In genomic region chr9:79489241-79490000, GRCh38 we compare ENCODE assay signal across 1 cellular context.
TF ChIP-seq lines count a peak whose summit lies in the region.

No MANE protein-coding gene starts in this region.

TF ChIP-seq in HepG2, 621 proteins besides CTCF, POLR2A, EP300 and RAD21 (continued from another document and continues in another):
- TF ChIP-seq RERE (CRISPR knock-in tag; IDR thresholded peaks at IDR 0.05; ENCODE audit: low read depth) = peak; percentile 97
- TF ChIP-seq SOX6 (IDR thresholded peaks at IDR 0.05) = no peak
- TF ChIP-seq SOX6 (CRISPR knock-in tag; IDR thresholded peaks at IDR 0.05) = peak; percentile 70; the same call in 1 of the 2 replicates
- TF ChIP-seq RXRB (CRISPR knock-in tag; IDR thresholded peaks at IDR 0.05; ENCODE audit: borderline replicate concordance) = peak; percentile 48; the same call in 1 of the 2 replicates
- TF ChIP-seq SSRP1 (CRISPR knock-in tag; IDR thresholded peaks at IDR 0.05) = no peak
- TF ChIP-seq NFIC (IDR thresholded peaks at IDR 0.05; ENCODE audit: low read length) = peak; percentile 79; the same call in 1 of the 2 replicates
- TF ChIP-seq ELF3 (CRISPR knock-in tag; IDR thresholded peaks at IDR 0.05) = 0 out of 2 replicates have a peak, but pooled peaks have one; percentile 29
- peak; percentile 86; the same call in 1 of the 2 replicates for TF ChIP-seq AHDC1 (CRISPR knock-in tag; IDR thresholded peaks at IDR 0.05; ENCODE audit: borderline replicate concordance)
- TF ChIP-seq FOXK1 (CRISPR knock-in tag; IDR thresholded peaks at IDR 0.05; ENCODE audit: borderline replicate concordance, low read depth) = peak; percentile 63; the same call in 1 of the 2 replicates
- peak; percentile 98 for TF ChIP-seq HHEX (CRISPR knock-in tag; IDR thresholded peaks at IDR 0.05)
- no peak for TF ChIP-seq ARNT (IDR thresholded peaks at IDR 0.05)
- peak; percentile 69 for TF ChIP-seq HDAC1 (CRISPR knock-in tag; IDR thresholded peaks at IDR 0.05)
- peak; percentile 76; the same call in 1 of the 2 replicates for TF ChIP-seq RARA (CRISPR knock-in tag; IDR thresholded peaks at IDR 0.05)
- TF ChIP-seq ZNF207 (IDR thresholded peaks at IDR 0.05; ENCODE audit: borderline replicate concordance) = no peak
- TF ChIP-seq REL (CRISPR knock-in tag; conservative IDR thresholded peaks at IDR 0.05) = no peak
- peak in 1 of 2 experiments; percentile 67; a peak in 1 of 4 replicates for TF ChIP-seq REST (IDR thresholded peaks at IDR 0.05; ENCODE audit: borderline replicate concordance in 1 of 2, low read depth in 1 of 2, low read length in 2 of 2)
- no peak for TF ChIP-seq GABPB1 (CRISPR knock-in tag; IDR thresholded peaks at IDR 0.05)
- TF ChIP-seq SPEN (CRISPR knock-in tag; IDR thresholded peaks at IDR 0.05; ENCODE audit: low read depth) = no peak
- peak; percentile 59 for TF ChIP-seq ARID3A (IDR thresholded peaks at IDR 0.05; ENCODE audit: low read depth, low read length)
- TF ChIP-seq PHF20 (CRISPR knock-in tag; IDR thresholded peaks at IDR 0.05) = no peak
- TF ChIP-seq NKX3-1 (CRISPR knock-in tag; IDR thresholded peaks at IDR 0.05) = peak; percentile 38; the same call in 1 of the 2 replicates
- 0 out of 2 replicates have a peak, but pooled peaks have one; percentile 48 for TF ChIP-seq GATAD2A (CRISPR knock-in tag; IDR thresholded peaks at IDR 0.05)
- TF ChIP-seq NR2F1 (CRISPR knock-in tag; IDR thresholded peaks at IDR 0.05) = peak in 1 of 2 experiments; percentile 53; a peak in 1 of 4 replicates
- no peak for TF ChIP-seq KLF15 (CRISPR knock-in tag; IDR thresholded peaks at IDR 0.05; ENCODE audit: borderline replicate concordance)
- TF ChIP-seq TCF7 (IDR thresholded peaks at IDR 0.05; ENCODE audit: low read depth) = peak; percentile 97
- peak; percentile 75 for TF ChIP-seq NR2F2 (IDR thresholded peaks at IDR 0.05; ENCODE audit: borderline replicate concordance, low read depth)
- TF ChIP-seq PRDM15 (CRISPR knock-in tag; IDR thresholded peaks at IDR 0.05) = no peak
- no peak for TF ChIP-seq GLMP (CRISPR knock-in tag; IDR thresholded peaks at IDR 0.05; ENCODE audit: borderline replicate concordance)
- TF ChIP-seq NCOA2 (CRISPR knock-in tag; IDR thresholded peaks at IDR 0.05) = peak; percentile 63
- peak; percentile 76 for TF ChIP-seq TCF7L2 (IDR thresholded peaks at IDR 0.05; ENCODE audit: low read depth, low read length)
- TF ChIP-seq FOXP1 (IDR thresholded peaks at IDR 0.05) = peak; percentile 55; the same call in 1 of the 2 replicates
- TF ChIP-seq FOXP1 (CRISPR knock-in tag; IDR thresholded peaks at IDR 0.05) = peak; percentile 88
- TF ChIP-seq HNF4A (CRISPR knock-in tag; IDR thresholded peaks at IDR 0.05) = peak; percentile 33
- TF ChIP-seq ISL2 (CRISPR knock-in tag; IDR thresholded peaks at IDR 0.05) = peak; percentile 81
